1 cellular context compared by ENCODE assay signal in genomic region chr20:324177-325042, GRCh38.
TF ChIP-seq lines count a peak whose summit lies in the region.

No MANE protein-coding gene starts in this region.

TF ChIP-seq in K562, 482 proteins besides CTCF, POLR2A, EP300 and RAD21 (continued from another document and continues in another):
- TF ChIP-seq DEAF1 (CRISPR knock-in tag; IDR thresholded peaks at IDR 0.05): no peak
- TF ChIP-seq MECOM (CRISPR knock-in tag; IDR thresholded peaks at IDR 0.05): no peak
- peak; percentile 12; the same call in 1 of the 2 replicates for TF ChIP-seq FOXK1 (CRISPR knock-in tag; IDR thresholded peaks at IDR 0.05; ENCODE audit: borderline replicate concordance)
- peak; percentile 84; the same call in 1 of the 2 replicates for TF ChIP-seq ZNF282 (CRISPR knock-in tag; IDR thresholded peaks at IDR 0.05)
- TF ChIP-seq JUND (IDR thresholded peaks at IDR 0.05; ENCODE audit: borderline replicate concordance, low read depth, low read length): 0 out of 2 replicates have a peak, but pooled peaks have one; percentile 27
- no peak for TF ChIP-seq JUND (tag; IDR thresholded peaks at IDR 0.05; ENCODE audit: borderline replicate concordance, low read depth, low read length)
- TF ChIP-seq SIN3B (IDR thresholded peaks at IDR 0.05; ENCODE audit: low read depth): no peak
- TF ChIP-seq KDM4B (IDR thresholded peaks at IDR 0.05; ENCODE audit: borderline replicate concordance in 2 of 2, low read depth in 1 of 2): 0 out of 4 replicates have a peak, but pooled peaks of 1 of the 2 experiments have one; percentile 18
- TF ChIP-seq ESRRB (CRISPR knock-in tag; IDR thresholded peaks at IDR 0.05; ENCODE audit: borderline replicate concordance): no peak
- TF ChIP-seq LEF1 (IDR thresholded peaks at IDR 0.05): peak; percentile 15; the same call in 1 of the 2 replicates
- TF ChIP-seq ETV6 (IDR thresholded peaks at IDR 0.05; ENCODE audit: borderline replicate concordance in 1 of 2, low read depth in 2 of 2, low read length in 1 of 2): no peak
- TF ChIP-seq ETV6 (CRISPR knock-in tag; IDR thresholded peaks at IDR 0.05; ENCODE audit: borderline replicate concordance): peak; percentile 96; the same call in 1 of the 2 replicates
- TF ChIP-seq ZNF444 (CRISPR knock-in tag; IDR thresholded peaks at IDR 0.05): no peak
- TF ChIP-seq MAZ (CRISPR knock-in tag; conservative IDR thresholded peaks at IDR 0.05 in 1 of 2, IDR thresholded peaks at IDR 0.05 in 1 of 2): peak; percentile 64 to 71; a peak in 2 of 4 replicates
- TF ChIP-seq C11orf30 (IDR thresholded peaks at IDR 0.05; ENCODE audit: low read depth): no peak
- no peak for TF ChIP-seq PATZ1 (CRISPR knock-in tag; IDR thresholded peaks at IDR 0.05; ENCODE audit: borderline replicate concordance)
- no peak for TF ChIP-seq PYGO2 (tag; IDR thresholded peaks at IDR 0.05)
- no peak for TF ChIP-seq NCOA4 (IDR thresholded peaks at IDR 0.05; ENCODE audit: partially characterized antibody)
- TF ChIP-seq ZNF740 (CRISPR knock-in tag; IDR thresholded peaks at IDR 0.05): peak; percentile 70; the same call in 1 of the 2 replicates
- no peak for TF ChIP-seq ZNF740 (tag; IDR thresholded peaks at IDR 0.05)
- no peak for TF ChIP-seq EZH2 (IDR thresholded peaks at IDR 0.05; ENCODE audit: borderline replicate concordance, low read depth, low read length)
- no peak for TF ChIP-seq CHD4 (IDR thresholded peaks at IDR 0.05; ENCODE audit: insufficient read depth, insufficient replicate concordance, low read depth, low read length, poor library complexity, severe bottlenecking)
- no peak for TF ChIP-seq ZNF518B (CRISPR knock-in tag; IDR thresholded peaks at IDR 0.05)
- no peak for TF ChIP-seq TRIM28 (IDR thresholded peaks at IDR 0.05)
- no peak for TF ChIP-seq MIER1 (IDR thresholded peaks at IDR 0.05; ENCODE audit: low read depth)
- no peak for TF ChIP-seq MTF1 (CRISPR knock-in tag; IDR thresholded peaks at IDR 0.05; ENCODE audit: borderline replicate concordance)
- TF ChIP-seq CREB3L1 (IDR thresholded peaks at IDR 0.05; ENCODE audit: borderline replicate concordance, low read depth): peak; percentile 43; the same call in 1 of the 2 replicates
- no peak for TF ChIP-seq HDAC6 (IDR thresholded peaks at IDR 0.05; ENCODE audit: low read depth, low read length)
- no peak for TF ChIP-seq CLOCK (CRISPR knock-in tag; IDR thresholded peaks at IDR 0.05; ENCODE audit: borderline replicate concordance)
- peak; percentile 83 for TF ChIP-seq PRDM10 (IDR thresholded peaks at IDR 0.05; ENCODE audit: partially characterized antibody)
- no peak for TF ChIP-seq CC2D1A (IDR thresholded peaks at IDR 0.05)
- TF ChIP-seq NCOR1 (IDR thresholded peaks at IDR 0.05): peak; percentile 32; the same call in 1 of the 2 replicates
- TF ChIP-seq L3MBTL2 (IDR thresholded peaks at IDR 0.05): peak; percentile 93
- no peak for TF ChIP-seq RBM15 (IDR thresholded peaks at IDR 0.05; ENCODE audit: insufficient read depth, low read length)
- no peak for TF ChIP-seq NR4A1 (CRISPR knock-in tag; IDR thresholded peaks at IDR 0.05)
- no peak for TF ChIP-seq NR4A1 (tag; IDR thresholded peaks at IDR 0.05)
- no peak for TF ChIP-seq SRSF9 (IDR thresholded peaks at IDR 0.05; ENCODE audit: borderline replicate concordance, low read depth, low read length)
- no peak for TF ChIP-seq BDP1 (IDR thresholded peaks at IDR 0.05; ENCODE audit: insufficient read depth, insufficient read length)
- TF ChIP-seq PHB (CRISPR knock-in tag; IDR thresholded peaks at IDR 0.05): no peak
- TF ChIP-seq KLF1 (tag; IDR thresholded peaks at IDR 0.05): peak; percentile 86
- peak; percentile 59 for TF ChIP-seq CEBPG (CRISPR knock-in tag; IDR thresholded peaks at IDR 0.05)
- no peak for TF ChIP-seq CEBPG (tag; conservative IDR thresholded peaks at IDR 0.05 in 1 of 2, IDR thresholded peaks at IDR 0.05 in 1 of 2)
- peak; percentile 69 for TF ChIP-seq VEZF1 (CRISPR knock-in tag; IDR thresholded peaks at IDR 0.05)
- no peak for TF ChIP-seq CCAR2 (IDR thresholded peaks at IDR 0.05; ENCODE audit: low read depth, low read length)
